ENCODE assay signal across 1 cellular context in the genomic region with DNA sequence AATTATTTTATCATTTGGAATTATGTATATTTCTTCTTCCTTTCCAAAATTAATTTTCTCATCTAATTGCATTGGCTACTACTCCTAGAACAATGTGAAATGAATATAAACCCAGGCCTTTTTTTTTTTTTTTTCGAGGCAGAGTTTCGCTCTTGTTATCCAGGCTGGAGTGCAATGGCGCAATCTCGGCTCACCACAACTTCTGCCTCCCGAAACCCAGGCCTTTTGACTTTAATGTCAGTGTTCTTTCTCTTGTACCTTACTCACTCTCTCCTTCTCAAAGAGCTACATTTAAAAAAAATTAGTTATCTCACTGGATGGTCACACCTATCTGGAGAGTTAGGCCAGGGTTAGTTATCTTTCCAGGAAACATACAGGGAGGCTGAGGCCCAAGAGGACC.
TF ChIP-seq lines count a peak whose summit lies in the region.

No MANE protein-coding gene starts in this region.

TF ChIP-seq in K562, 482 proteins besides CTCF, POLR2A, EP300 and RAD21 (continued from another document):
- TF ChIP-seq, protein P1, sequence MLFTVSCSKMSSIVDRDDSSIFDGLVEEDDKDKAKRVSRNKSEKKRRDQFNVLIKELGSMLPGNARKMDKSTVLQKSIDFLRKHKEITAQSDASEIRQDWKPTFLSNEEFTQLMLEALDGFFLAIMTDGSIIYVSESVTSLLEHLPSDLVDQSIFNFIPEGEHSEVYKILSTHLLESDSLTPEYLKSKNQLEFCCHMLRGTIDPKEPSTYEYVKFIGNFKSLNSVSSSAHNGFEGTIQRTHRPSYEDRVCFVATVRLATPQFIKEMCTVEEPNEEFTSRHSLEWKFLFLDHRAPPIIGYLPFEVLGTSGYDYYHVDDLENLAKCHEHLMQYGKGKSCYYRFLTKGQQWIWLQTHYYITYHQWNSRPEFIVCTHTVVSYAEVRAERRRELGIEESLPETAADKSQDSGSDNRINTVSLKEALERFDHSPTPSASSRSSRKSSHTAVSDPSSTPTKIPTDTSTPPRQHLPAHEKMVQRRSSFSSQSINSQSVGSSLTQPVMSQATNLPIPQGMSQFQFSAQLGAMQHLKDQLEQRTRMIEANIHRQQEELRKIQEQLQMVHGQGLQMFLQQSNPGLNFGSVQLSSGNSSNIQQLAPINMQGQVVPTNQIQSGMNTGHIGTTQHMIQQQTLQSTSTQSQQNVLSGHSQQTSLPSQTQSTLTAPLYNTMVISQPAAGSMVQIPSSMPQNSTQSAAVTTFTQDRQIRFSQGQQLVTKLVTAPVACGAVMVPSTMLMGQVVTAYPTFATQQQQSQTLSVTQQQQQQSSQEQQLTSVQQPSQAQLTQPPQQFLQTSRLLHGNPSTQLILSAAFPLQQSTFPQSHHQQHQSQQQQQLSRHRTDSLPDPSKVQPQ (CRISPR knock-in tag; IDR thresholded peaks at IDR 0.05; ENCODE audit: borderline replicate concordance), result no peak
- no peak for TF ChIP-seq NR2F6 (CRISPR knock-in tag; IDR thresholded peaks at IDR 0.05)
- TF ChIP-seq, protein P2, sequence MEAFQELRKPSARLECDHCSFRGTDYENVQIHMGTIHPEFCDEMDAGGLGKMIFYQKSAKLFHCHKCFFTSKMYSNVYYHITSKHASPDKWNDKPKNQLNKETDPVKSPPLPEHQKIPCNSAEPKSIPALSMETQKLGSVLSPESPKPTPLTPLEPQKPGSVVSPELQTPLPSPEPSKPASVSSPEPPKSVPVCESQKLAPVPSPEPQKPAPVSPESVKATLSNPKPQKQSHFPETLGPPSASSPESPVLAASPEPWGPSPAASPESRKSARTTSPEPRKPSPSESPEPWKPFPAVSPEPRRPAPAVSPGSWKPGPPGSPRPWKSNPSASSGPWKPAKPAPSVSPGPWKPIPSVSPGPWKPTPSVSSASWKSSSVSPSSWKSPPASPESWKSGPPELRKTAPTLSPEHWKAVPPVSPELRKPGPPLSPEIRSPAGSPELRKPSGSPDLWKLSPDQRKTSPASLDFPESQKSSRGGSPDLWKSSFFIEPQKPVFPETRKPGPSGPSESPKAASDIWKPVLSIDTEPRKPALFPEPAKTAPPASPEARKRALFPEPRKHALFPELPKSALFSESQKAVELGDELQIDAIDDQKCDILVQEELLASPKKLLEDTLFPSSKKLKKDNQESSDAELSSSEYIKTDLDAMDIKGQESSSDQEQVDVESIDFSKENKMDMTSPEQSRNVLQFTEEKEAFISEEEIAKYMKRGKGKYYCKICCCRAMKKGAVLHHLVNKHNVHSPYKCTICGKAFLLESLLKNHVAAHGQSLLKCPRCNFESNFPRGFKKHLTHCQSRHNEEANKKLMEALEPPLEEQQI (IDR thresholded peaks at IDR 0.05), result no peak
- no peak for TF ChIP-seq CEBPG (CRISPR knock-in tag; IDR thresholded peaks at IDR 0.05)
- TF ChIP-seq CEBPG (tag; conservative IDR thresholded peaks at IDR 0.05 in 1 of 2, IDR thresholded peaks at IDR 0.05 in 1 of 2), result 0 out of 4 replicates have a peak, but pooled peaks of 1 of the 2 experiments have one; percentile 21
- TF ChIP-seq, protein P3, sequence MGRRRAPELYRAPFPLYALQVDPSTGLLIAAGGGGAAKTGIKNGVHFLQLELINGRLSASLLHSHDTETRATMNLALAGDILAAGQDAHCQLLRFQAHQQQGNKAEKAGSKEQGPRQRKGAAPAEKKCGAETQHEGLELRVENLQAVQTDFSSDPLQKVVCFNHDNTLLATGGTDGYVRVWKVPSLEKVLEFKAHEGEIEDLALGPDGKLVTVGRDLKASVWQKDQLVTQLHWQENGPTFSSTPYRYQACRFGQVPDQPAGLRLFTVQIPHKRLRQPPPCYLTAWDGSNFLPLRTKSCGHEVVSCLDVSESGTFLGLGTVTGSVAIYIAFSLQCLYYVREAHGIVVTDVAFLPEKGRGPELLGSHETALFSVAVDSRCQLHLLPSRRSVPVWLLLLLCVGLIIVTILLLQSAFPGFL (CRISPR knock-in tag; IDR thresholded peaks at IDR 0.05), result no peak
- TF ChIP-seq CEBPB (tag; IDR thresholded peaks at IDR 0.05), result peak; percentile 79
- TF ChIP-seq ZNF384 (IDR thresholded peaks at IDR 0.05; ENCODE audit: low read depth, low read length), result no peak
- peak; percentile 20 for TF ChIP-seq CBFA2T3 (IDR thresholded peaks at IDR 0.05)
- TF ChIP-seq PML (IDR thresholded peaks at IDR 0.05; ENCODE audit: low read length), result no peak
TF ChIP-seq in K562: peak in this region for 4.
